In genomic region chr17:59828819-59829216, GRCh38 we compare ENCODE assay signal across 8 cellular contexts.
DNase-seq lines count a peak whose midpoint lies in the region; ATAC-seq and TF ChIP-seq lines count a peak whose summit lies in the region.
"Not testable (repeated sequence)": the region's sequence is repeated elsewhere in the genome, so short reads cannot be mapped to it uniquely, and the experiment has no call there.

No MANE protein-coding gene starts in this region.

- peak overlapping the region; percentile 89 for H3K4me3 Mint-ChIP-seq in activated CD8-positive, alpha-beta T cell treated with anti-CD3 and anti-CD28 coated beads for 36 hours
- H3K4me3 Mint-ChIP-seq in naive thymus-derived CD8-positive, alpha-beta T cell, result peak overlapping the region in 5 of 10 donors; percentile 3 to 66 (median 55)

- H3K4me3 ChIP-seq in A673 (ENCODE audit: low read depth, low read length, poor library complexity, severe bottlenecking) (peak overlapping the region; percentile 21), OCI-LY7 (ENCODE audit: low read depth, low read length, poor library complexity, severe bottlenecking) (peak overlapping the region; percentile 59), heart right ventricle (peak overlapping the region in 2 of 10 donors; percentile 13 to 21)
- not testable (repeated sequence) for H3K4me3 ChIP-seq in brain microvascular endothelial cell (ENCODE audit: low read depth, low read length)

- TF ChIP-seq CTCF in A673 (conservative IDR thresholded peaks at IDR 0.05; ENCODE audit: low read depth, low read length); OCI-LY7 (conservative IDR thresholded peaks at IDR 0.05; ENCODE audit: low read length); activated CD8-positive, alpha-beta T cell treated with anti-CD3 and anti-CD28 coated beads for 36 hours (IDR thresholded peaks at IDR 0.05); brain microvascular endothelial cell (IDR thresholded peaks at IDR 0.05; ENCODE audit: low read depth, low read length, missing control alignments); heart right ventricle (IDR thresholded peaks at IDR 0.05): not testable (repeated sequence)

- not testable (repeated sequence) for H3K9me3 ChIP-seq in A673 (ENCODE audit: low read depth, low read length, poor library complexity, severe bottlenecking); OCI-LY7 (ENCODE audit: low read length); heart right ventricle

- H3K79me2 ChIP-seq in OCI-LY7 (ENCODE audit: insufficient read depth, low read depth, low read length), result peaks cover 13% of the 10 kb centered on the region; the same call in 1 of the 2 replicates

- H3K27ac ChIP-seq in A673 (ENCODE audit: low read depth, low read length, poor library complexity, severe bottlenecking), result peak overlapping the region; percentile 97
- H3K27ac ChIP-seq in OCI-LY7 (ENCODE audit: low read depth, low read length, poor library complexity, severe bottlenecking), result peak overlapping the region; percentile 80
- H3K27ac ChIP-seq in brain microvascular endothelial cell, result peak overlapping the region; percentile 99
- H3K27ac ChIP-seq in heart right ventricle, result peak overlapping the region in 9 of 10 donors; percentile 19 to 90 (median 61)

- H3K4me2 ChIP-seq in OCI-LY7 (ENCODE audit: low read length), result peak overlapping the region; percentile 91

- H2AFZ ChIP-seq in OCI-LY7 (ENCODE audit: low read length), result peak overlapping the region; percentile 24; the same call in 1 of the 2 replicates

- not testable (repeated sequence) for H3K9me3 Mint-ChIP-seq in activated CD8-positive, alpha-beta T cell treated with anti-CD3 and anti-CD28 coated beads for 36 hours; naive thymus-derived CD8-positive, alpha-beta T cell

- in situ Hi-C loops in brain microvascular endothelial cell (cut with HindIII; ENCODE audit: low pct_ligation_motif_present, low sequenced_read_pairs), result not testable (repeated sequence)

- H3K27me3 Mint-ChIP-seq in activated CD8-positive, alpha-beta T cell treated with anti-CD3 and anti-CD28 coated beads for 36 hours; naive thymus-derived CD8-positive, alpha-beta T cell: not testable (repeated sequence)

- H3K4me1 ChIP-seq in A673 (ENCODE audit: insufficient read depth, low read length, poor library complexity, severe bottlenecking), result peaks cover 75% of the 10 kb centered on the region
- H3K4me1 ChIP-seq in OCI-LY7 (ENCODE audit: insufficient read depth, low read length, poor library complexity, severe bottlenecking), result peaks cover 85% of the 10 kb centered on the region
- peaks cover 0 to 92% (median 24%) of the 10 kb centered on the region in 9 donors for H3K4me1 ChIP-seq in heart right ventricle

- CTCF ChIA-PET in A673 (lab: Charles Lee), result interaction anchor here (1.0 kb wide), 1 partner anchor 42 kb away, joined by 3 read pairs; no protein-coding TSS in a partner anchor
- CTCF ChIA-PET in OCI-LY7 (lab: Charles Lee; ENCODE audit: unreplicated experiment), result not testable (repeated sequence)
- CTCF ChIA-PET in activated CD8-positive, alpha-beta T cell treated with anti-CD3 and anti-CD28 coated beads for 36 hours (lab: Charles Lee), result interaction anchor here (1.7 to 5.3 kb wide), 4 partner anchors 10 to 75 kb away, joined by 4 to 50 read pairs (median 9); no protein-coding TSS in a partner anchor

- peaks cover 53% of the 10 kb centered on the region for H3K36me3 Mint-ChIP-seq in activated CD8-positive, alpha-beta T cell treated with anti-CD3 and anti-CD28 coated beads for 36 hours (ENCODE audit: low read depth)
- peaks cover 0 to 22% (median 2%) of the 10 kb centered on the region in 3 donors for H3K36me3 Mint-ChIP-seq in naive thymus-derived CD8-positive, alpha-beta T cell

- peak; percentile 1 for ATAC-seq in GM18907 (IDR thresholded peaks at IDR 0.05; ENCODE audit: unreplicated experiment)
- peak; percentile 2 for ATAC-seq in activated CD8-positive, alpha-beta T cell treated with anti-CD3 and anti-CD28 coated beads for 36 hours
- ATAC-seq in heart right ventricle, result peak in 2 of 8 donors; percentile 1 to 7
- ATAC-seq in naive thymus-derived CD8-positive, alpha-beta T cell, result not testable (repeated sequence)

- H3K27ac Mint-ChIP-seq in activated CD8-positive, alpha-beta T cell treated with anti-CD3 and anti-CD28 coated beads for 36 hours, result peak overlapping the region; percentile 97
- H3K27ac Mint-ChIP-seq in naive thymus-derived CD8-positive, alpha-beta T cell, result peak overlapping the region in 9 of 10 donors; percentile 19 to 92 (median 81)

- H3K4me1 Mint-ChIP-seq in activated CD8-positive, alpha-beta T cell treated with anti-CD3 and anti-CD28 coated beads for 36 hours (ENCODE audit: low read depth), result peaks cover 73% of the 10 kb centered on the region
- H3K4me1 Mint-ChIP-seq in naive thymus-derived CD8-positive, alpha-beta T cell, result peaks cover 8 to 63% (median 34%) of the 10 kb centered on the region in 4 donors

- not testable (repeated sequence) for H3K9me2 ChIP-seq in OCI-LY7 (ENCODE audit: insufficient read depth, low read length)

- POLR2A ChIA-PET in A673 (lab: Charles Lee; ENCODE audit: low non-redundant PET), result interaction anchor here (1.0 kb wide), 1 partner anchor 9 kb away, joined by 6 read pairs; no protein-coding TSS in a partner anchor
- POLR2A ChIA-PET in OCI-LY7 (lab: Charles Lee), result interaction anchor here (0.6 to 1.5 kb wide), 5 partner anchors 9 to 46 kb away, joined by 3 to 9 read pairs (median 4); no protein-coding TSS in a partner anchor
- POLR2A ChIA-PET in activated CD8-positive, alpha-beta T cell treated with anti-CD3 and anti-CD28 coated beads for 36 hours (lab: Charles Lee), result interaction anchor here (0.6 to 27.9 kb wide), 5 partner anchors 14 to 75 kb away, joined by 3 to 1156 read pairs (median 420); no protein-coding TSS in a partner anchor
- POLR2A ChIA-PET in naive thymus-derived CD8-positive, alpha-beta T cell (lab: Charles Lee), result not testable (repeated sequence)

- H4K20me1 ChIP-seq in OCI-LY7 (ENCODE audit: insufficient read depth, low read length), result not testable (repeated sequence)

- H3K27me3 ChIP-seq in A673 (replicated peaks; ENCODE audit: insufficient read depth, low read depth, low read length, poor library complexity); brain microvascular endothelial cell (replicated peaks); heart right ventricle: not testable (repeated sequence)

- intact Hi-C loops in A673 (cut with micrococcal nuclease; ENCODE audit: unreplicated experiment) (loop anchor here (2.0 kb wide), 1 partner anchor 42 kb away; no protein-coding TSS in a partner anchor), heart right ventricle (cut with DNase I) (loop anchor here in 2 of 10 donors (5.0 kb wide), 1 partner anchor 42 kb away; no protein-coding TSS in a partner anchor)
- intact Hi-C loops in OCI-LY7 (cut with micrococcal nuclease; ENCODE audit: unreplicated experiment), result not testable (repeated sequence)
- intact Hi-C loops in activated CD8-positive, alpha-beta T cell treated with anti-CD3 and anti-CD28 coated beads for 36 hours (cut with micrococcal nuclease), result loop anchor here (1.0 kb wide), 3 partner anchors 8 to 67 kb away; no protein-coding TSS in a partner anchor

- TSS peak; percentile 92 for BruUV-seq in A673 (replicated peaks; lab: Mats Ljungman, UMichigan)
- not testable (repeated sequence) for BruUV-seq in OCI-LY7 (replicated peaks; lab: Mats Ljungman, UMichigan)

- not testable (repeated sequence) for DNase-seq in A673 (ENCODE audit: low spot score); OCI-LY7 (ENCODE audit: low spot score); brain microvascular endothelial cell; heart right ventricle; naive thymus-derived CD8-positive, alpha-beta T cell
- peak; percentile 49 for DNase-seq in activated CD8-positive, alpha-beta T cell treated with anti-CD3 and anti-CD28 coated beads for 36 hours
- peak; percentile 47 to 48 for DNase-seq in stimulated activated CD4-positive, alpha-beta T cell treated with anti-CD3 and anti-CD28 coated beads, Interleukin-2, amount 100 ng/mL, for 24 hours

- WGBS in heart right ventricle, 2 donors, result 60 to 68% methylated on average over 7 of the region's 7 CpGs

- H3K36me3 ChIP-seq in A673 (ENCODE audit: insufficient read depth, low read length, poor library complexity, severe bottlenecking); OCI-LY7 (ENCODE audit: insufficient read depth, low read length); brain microvascular endothelial cell (replicated peaks); heart right ventricle: not testable (repeated sequence)
